24 cellular contexts compared by ENCODE assay signal in genomic region chr14:103885509-103885932, GRCh38. TPM values are rescaled to one million over a fixed set of nuclear protein-coding genes. Genes with fewer than 3 reads are reported as not detected.
A peak's percentile ranks its signal among the peaks of the same experiment; 100 is the strongest.
DNase-seq lines count a peak whose midpoint lies in the region; FAIRE-seq and TF ChIP-seq lines count a peak whose summit lies in the region.
"Had no signal": no experiment of that assay in that cellular context is flagged by ENCODE, and none has a peak within 500 bp of the region (broad histone marks: within the 10 kb centered on the region; RNA-seq: fewer than 3 reads in every experiment).

No MANE protein-coding gene starts in this region.

- peak overlapping the region in 8 of 11 experiments; percentile 1 to 83 (median 32); a peak in 8 of 22 replicates for H3K4me2 ChIP-seq in BLaER1 treated with 17β-estradiol and CSF1 and Interleukin-3, amounts not matched to agents 10 nM and 100 nM
- no peak overlapping the region for H3K4me2 ChIP-seq in H1 (ENCODE audit: insufficient read depth in 1 of 2, low read depth in 2 of 2, low read length in 2 of 2)
- H3K4me2 ChIP-seq in osteoblast (ENCODE audit: insufficient read depth, low read length): no peak overlapping the region

- H4K91ac ChIP-seq in H1 (replicated peaks; ENCODE audit: insufficient read length, low read length): no peak overlapping the region

- CTCF ChIA-PET in H1 (lab: Charles Lee; ENCODE audit: partially characterized antibody): interaction anchor here (0.9 to 3.8 kb wide), 7 partner anchors 10 to 68 kb away, joined by 3 to 31 read pairs (median 5); no protein-coding TSS in a partner anchor

- H2BK12ac ChIP-seq in H1 (ENCODE audit: low read depth, low read length): no peak overlapping the region

- H2BK5ac ChIP-seq in H1 (ENCODE audit: low read depth, low read length): no peak overlapping the region

- H3K79me1 ChIP-seq in H1 (ENCODE audit: low read depth, low read length): no peaks in the 10 kb centered on the region

- no peak overlapping the region for H3K4me3 ChIP-seq in BLaER1 treated with 17β-estradiol and CSF1 and Interleukin-3, amounts not matched to agents 10 nM and 100 nM
- no peak overlapping the region for H3K4me3 ChIP-seq in H7 (ENCODE audit: insufficient read depth, low read depth, low read length)
- H3K4me3 ChIP-seq in H1 (ENCODE audit: extremely low read depth in 1 of 4, insufficient read depth in 2 of 4, low read depth in 3 of 4, low read length in 4 of 4): no peak overlapping the region
- H3K4me3 ChIP-seq in osteoblast (ENCODE audit: insufficient read depth, low read length): no peak overlapping the region
- H3K4me3 ChIP-seq: HAP-1 had no signal

- no peak overlapping the region for H3K23ac ChIP-seq in H1 (ENCODE audit: insufficient read length)

- no peak overlapping the region for H2BK120ac ChIP-seq in H1 (replicated peaks; ENCODE audit: low read depth, low read length)

- peak overlapping the region; percentile 19; the same call in 1 of the 2 replicates for H3K18ac ChIP-seq in H1 (ENCODE audit: extremely low read depth, low read length)

- no peak overlapping the region for H3K9ac ChIP-seq in BLaER1 treated with 17β-estradiol and CSF1 and Interleukin-3, amounts not matched to agents 10 nM and 100 nM
- H3K9ac ChIP-seq in H1 (replicated peaks in 1 of 4; ENCODE audit: extremely low read depth in 1 of 4, low read depth in 3 of 4, low read length in 3 of 4): no peak overlapping the region

- H3K27ac ChIP-seq in BLaER1 treated with 17β-estradiol and CSF1 and Interleukin-3, amounts not matched to agents 10 nM and 100 nM: peak overlapping the region in 4 of 11 experiments; percentile 14 to 77 (median 50); a peak in 3 of 22 replicates
- H3K27ac ChIP-seq in H1 (ENCODE audit: low read depth, low read length) (no peak overlapping the region), osteoblast (ENCODE audit: low read depth, low read length) (no peak overlapping the region), substantia nigra (ENCODE audit: low read depth, low read length, poor library complexity, severe bottlenecking) (no peak overlapping the region)

- H2AK5ac ChIP-seq in H1 (ENCODE audit: low read depth, low read length): 0 out of 2 replicates have a peak overlapping the region, but pooled peaks have one; percentile 13

- H4K8ac ChIP-seq in H1 (ENCODE audit: extremely low read depth, insufficient read depth, low read length): no peak overlapping the region

- no peaks in the 10 kb centered on the region; a peak in 1 of 22 replicates for H4K20me1 ChIP-seq in BLaER1 treated with 17β-estradiol and CSF1 and Interleukin-3, amounts not matched to agents 10 nM and 100 nM
- H4K20me1 ChIP-seq in H1 (replicated peaks in 1 of 2; ENCODE audit: control insufficient read depth in 1 of 2, insufficient read depth in 2 of 2, low read length in 2 of 2) (peaks cover 0 to 3% of the 10 kb centered on the region in 2 experiments), osteoblast (ENCODE audit: insufficient read depth, low read length) (no peaks in the 10 kb centered on the region)

- H2BK15ac ChIP-seq in H1 (ENCODE audit: low read length): no peak overlapping the region

- H3K4me1 ChIP-seq in BLaER1 treated with 17β-estradiol and CSF1 and Interleukin-3, amounts not matched to agents 10 nM and 100 nM: peaks cover 68 to 96% (median 88%) of the 10 kb centered on the region in 10 experiments
- H3K4me1 ChIP-seq in H1 (replicated peaks in 1 of 4; ENCODE audit: control insufficient read depth in 3 of 4, insufficient read depth in 4 of 4, low read length in 3 of 4) (peaks cover 2 to 13% (median 10%) of the 10 kb centered on the region in 4 experiments; a peak in 6 of 7 replicates), osteoblast (ENCODE audit: insufficient read depth, low read length) (peaks cover 12% of the 10 kb centered on the region)
- H3K4me1 ChIP-seq: HAP-1 had no signal

- no peak overlapping the region for H4K5ac ChIP-seq in H1 (ENCODE audit: insufficient read length, low read depth, low read length)

- H3K36me3 ChIP-seq in BLaER1 treated with 17β-estradiol and CSF1 and Interleukin-3, amounts not matched to agents 10 nM and 100 nM: no peaks in the 10 kb centered on the region
- H3K36me3 ChIP-seq in H7 (replicated peaks; ENCODE audit: control insufficient read depth, insufficient read depth, low read length) (no peaks in the 10 kb centered on the region), H1 (ENCODE audit: control insufficient read depth in 2 of 4, insufficient read depth in 4 of 4, low read length in 3 of 4) (no peaks in the 10 kb centered on the region), osteoblast (ENCODE audit: insufficient read depth, low read length) (no peaks in the 10 kb centered on the region)
- H3K36me3 ChIP-seq: HAP-1 had no signal

- no peaks in the 10 kb centered on the region for H3K27me3 ChIP-seq in BLaER1 treated with 17β-estradiol and CSF1 and Interleukin-3, amounts not matched to agents 10 nM and 100 nM
- H3K27me3 ChIP-seq in H7 (ENCODE audit: control insufficient read depth, insufficient read depth, low read length): no peaks in the 10 kb centered on the region
- no peaks in the 10 kb centered on the region for H3K27me3 ChIP-seq in H1 (replicated peaks in 1 of 4; ENCODE audit: control insufficient read depth in 3 of 4, extremely low read depth in 1 of 4, insufficient read depth in 3 of 4, low read length in 3 of 4)
- peaks cover 14% of the 10 kb centered on the region for H3K27me3 ChIP-seq in osteoblast (ENCODE audit: insufficient read depth, low read length)

- POLR2A ChIA-PET in H1 (lab: Charles Lee; ENCODE audit: partially characterized antibody): no interaction called here

- WGBS in H1 (ENCODE audit: extremely low coverage in 1 of 2, insufficient coverage in 1 of 2, insufficient read length in 1 of 2, insufficient replicate concordance in 2 of 2, low coverage in 1 of 2, low lambda C conversion rate in 2 of 2, missing lambda C conversion rate in 1 of 2), 2 experiments: 86% methylated on average over 14 of the region's 14 CpGs; no CpG with 5 or more reads in 1 of the 2 experiments

- H3K23me2 ChIP-seq in H1 (ENCODE audit: low read depth, low read length): no peaks in the 10 kb centered on the region

- TF ChIP-seq POLR2A in H1 (IDR thresholded peaks at IDR 0.05; ENCODE audit: control extremely low read depth in 1 of 2, low read depth in 2 of 2, low read length in 2 of 2): no peak

- H3K4ac ChIP-seq in H1 (replicated peaks; ENCODE audit: insufficient read length, low read depth, low read length): no peak overlapping the region

- H3K14ac ChIP-seq in H1 (ENCODE audit: insufficient read length): no peak overlapping the region

- H2AFZ ChIP-seq in H1 (ENCODE audit: low read length) (no peak overlapping the region), osteoblast (ENCODE audit: low read length) (no peak overlapping the region)

- no peak for TF ChIP-seq EP300 in H1 (IDR thresholded peaks at IDR 0.05; ENCODE audit: borderline replicate concordance in 1 of 2, low read depth in 2 of 2, low read length in 2 of 2)

- no peak overlapping the region for H3K56ac ChIP-seq in H1 (replicated peaks; ENCODE audit: insufficient read length, low read depth, low read length)

- H3K9me3 ChIP-seq in BLaER1 treated with 17β-estradiol and CSF1 and Interleukin-3, amounts not matched to agents 10 nM and 100 nM (replicated peaks in 1 of 11): no peaks in the 10 kb centered on the region
- H3K9me3 ChIP-seq in H1 (ENCODE audit: insufficient read depth in 2 of 2, low read depth in 1 of 2, low read length in 1 of 2) (no peaks in the 10 kb centered on the region), osteoblast (ENCODE audit: low read depth, low read length) (no peaks in the 10 kb centered on the region)
- H3K9me3 ChIP-seq: HAP-1 had no signal

- TF ChIP-seq RAD21 in H1 (IDR thresholded peaks at IDR 0.05 in 1 of 2, conservative IDR thresholded peaks at IDR 0.05 in 1 of 2; ENCODE audit: low read depth in 2 of 2, low read length in 2 of 2): no peak

- DNase-seq in H7: peak; percentile 47
- DNase-seq in H1 (ENCODE audit: low read depth in 1 of 2, low spot score in 2 of 2): no peak
- DNase-seq in osteoblast (ENCODE audit: insufficient read length, low spot score, missing footprints): peak; percentile 69
- no peak for DNase-seq in activated T-cell treated with anti-CD3 and anti-CD28 coated beads, Interleukin-2, amount 50 U/mL, for 48 hours
- no peak for DNase-seq in stimulated activated CD4-positive, alpha-beta T cell treated with anti-CD3 and anti-CD28 coated beads, Interleukin-4, amount 100 ng/mL, for 4 hours
- no peak for DNase-seq in NOMO-1 (lab: John Stamatoyannopoulos, UW; ENCODE audit: unreplicated experiment in 2 of 2)
- no peak for DNase-seq in substantia nigra (lab: John Stamatoyannopoulos, UW)
- DNase-seq: Calu3; CD4-positive, alpha-beta T cell; CD8-positive, alpha-beta memory T cell; DMS53; DMS79 treated with DMSO at 0.1 percent for 48 hours; GF-D8 had no signal

- no peaks in the 10 kb centered on the region for H3K79me2 ChIP-seq in H1 (ENCODE audit: control insufficient read depth in 1 of 2, insufficient read depth in 2 of 2, low read length in 2 of 2)
- no peaks in the 10 kb centered on the region for H3K79me2 ChIP-seq in osteoblast (ENCODE audit: insufficient read depth, low read length)

- no peak overlapping the region for H2BK20ac ChIP-seq in H1 (ENCODE audit: low read length)

- no peak for FAIRE-seq in H1 (lab: Jason Lieb, UNC)
- FAIRE-seq: GM12891, GM18507 had no signal

- TF ChIP-seq CTCF in H1 (IDR thresholded peaks at IDR 0.05; ENCODE audit: control extremely low read depth in 1 of 3, insufficient read depth in 1 of 3, low read depth in 1 of 3, low read length in 3 of 3) (no peak), osteoblast (IDR thresholded peaks at IDR 0.05; ENCODE audit: extremely low read depth, low read depth, low read length) (no peak)

RNA-seq across cellular contexts. Expression of gene PPP1R13B, which starts 38.1 kb away (rescaled TPM):
- 2.3 and 2.8 TPM in 2 replicates for total RNA-seq in H7 (2014; rRNA removed; shearing (Covaris generic))
- total RNA-seq in H1 (2021; fragmentation: NEBNext Ultra II Directional; extraction: Animal tissue kit (Norgen Biotek cat#: 25700)): 8.9 and 9.7 TPM in 2 replicates
- 2.6 and 4.5 TPM in 2 replicates for polyA plus RNA-seq in H1 (2011; rRNA removed)
- 2.7 TPM for polyA plus RNA-seq in H1 (2011; cell fraction: cytosol; rRNA removed)
- polyA plus RNA-seq in H1 (2011; cell fraction: nucleus; rRNA removed): 9.9 TPM
- 5.3 to 8.0 TPM (median 5.5 TPM) in 4 replicates for polyA plus RNA-seq in H1 (2012, experiment 1 of 2)
- 2.4 TPM for polyA plus RNA-seq in H1 (2012, experiment 2 of 2)
- 4.8 TPM for polyA plus RNA-seq in H1 (2013, experiment 1 of 2)
- polyA plus RNA-seq in H1 (2013, experiment 2 of 2): 5.1 TPM
- polyA minus RNA-seq in H1 (2011; rRNA and poly(A)+ RNA removed): 5.4 and 9.3 TPM in 2 replicates
- polyA minus RNA-seq in H1 (2011; cell fraction: cytosol; rRNA and poly(A)+ RNA removed): 5.7 TPM
- 7.7 TPM for polyA minus RNA-seq in H1 (2011; cell fraction: nucleus; rRNA and poly(A)+ RNA removed)
- 3.3 and 4.4 TPM in 2 replicates for total RNA-seq in osteoblast

RNA-seq across cellular contexts. Expression of gene TDRD9, which starts 42.7 kb away (rescaled TPM):
- not detected in 2 replicates for total RNA-seq in H7 (2014; rRNA removed; shearing (Covaris generic))
- total RNA-seq in H1 (2021; fragmentation: NEBNext Ultra II Directional; extraction: Animal tissue kit (Norgen Biotek cat#: 25700)): not detected in 2 replicates
- polyA plus RNA-seq in H1 (2011; rRNA removed): not detected in 2 replicates
- 0.03 TPM for polyA plus RNA-seq in H1 (2011; cell fraction: cytosol; rRNA removed)
- polyA plus RNA-seq in H1 (2011; cell fraction: nucleus; rRNA removed): not detected
- polyA plus RNA-seq in H1 (2012, experiment 1 of 2): not detected in 4 replicates
- not detected for polyA plus RNA-seq in H1 (2012, experiment 2 of 2)
- under 0.01 TPM for polyA plus RNA-seq in H1 (2013, experiment 1 of 2)
- polyA plus RNA-seq in H1 (2013, experiment 2 of 2): 0.02 TPM
- polyA minus RNA-seq in H1 (2011; rRNA and poly(A)+ RNA removed): 0.16 TPM in 1 of 2 replicates, not detected in the other
- not detected for polyA minus RNA-seq in H1 (2011; cell fraction: cytosol; rRNA and poly(A)+ RNA removed)
- polyA minus RNA-seq in H1 (2011; cell fraction: nucleus; rRNA and poly(A)+ RNA removed): 0.20 TPM
- 0.29 and 1.1 TPM in 2 replicates for total RNA-seq in osteoblast
- total RNA-seq: A172, A673, Calu3, Daoy, G401, H4 had no signal

RNA-seq across cellular contexts. Expression of gene RD3L, which starts 56.8 kb away (rescaled TPM):
- total RNA-seq in H7 (2014; rRNA removed; shearing (Covaris generic)): not detected in 2 replicates
- total RNA-seq in H1 (2021; fragmentation: NEBNext Ultra II Directional; extraction: Animal tissue kit (Norgen Biotek cat#: 25700)): not detected in 2 replicates
- polyA plus RNA-seq in H1 (2011; rRNA removed): not detected in 2 replicates
- not detected for polyA plus RNA-seq in H1 (2011; cell fraction: cytosol; rRNA removed)
- not detected for polyA plus RNA-seq in H1 (2011; cell fraction: nucleus; rRNA removed)
- not detected in 4 replicates for polyA plus RNA-seq in H1 (2012, experiment 1 of 2)
- not detected for polyA plus RNA-seq in H1 (2012, experiment 2 of 2)
- polyA plus RNA-seq in H1 (2013, experiment 1 of 2): not detected
- polyA plus RNA-seq in H1 (2013, experiment 2 of 2): not detected
- polyA minus RNA-seq in H1 (2011; rRNA and poly(A)+ RNA removed): not detected in 2 replicates
- not detected for polyA minus RNA-seq in H1 (2011; cell fraction: cytosol; rRNA and poly(A)+ RNA removed)
- polyA minus RNA-seq in H1 (2011; cell fraction: nucleus; rRNA and poly(A)+ RNA removed): not detected
- total RNA-seq in osteoblast: not detected in 2 replicates
- total RNA-seq: A172; A673; Calu3; CD4-positive, alpha-beta T cell; CD8-positive, alpha-beta memory T cell; Daoy; G401; H4 had no signal
- polyA plus RNA-seq: BJ; CD14-positive monocyte; CD8-positive, alpha-beta memory T cell had no signal

Comparison
In these comparisons a context has a peak if more than half of its experiments do, and no peak if none do; other contexts are left out.
1. H3K4me2 ChIP-seq: peak in BLaER1 treated with 17β-estradiol and CSF1 and Interleukin-3, amounts not matched to agents 10 nM and 100 nM (8 of 11); none in H1 (0 of 2) and osteoblast (single experiment).
2. DNase-seq: peak in H7 (single experiment) and osteoblast (single experiment); none in H1 (0 of 2), activated T-cell treated with anti-CD3 and anti-CD28 coated beads, Interleukin-2, amount 50 U/mL, for 48 hours (0 of 2), stimulated activated CD4-positive, alpha-beta T cell treated with anti-CD3 and anti-CD28 coated beads, Interleukin-4, amount 100 ng/mL, for 4 hours (0 of 2), NOMO-1 (0 of 2) and substantia nigra (0 of 49).